15 cellular contexts compared by ENCODE assay signal in the genomic region with DNA sequence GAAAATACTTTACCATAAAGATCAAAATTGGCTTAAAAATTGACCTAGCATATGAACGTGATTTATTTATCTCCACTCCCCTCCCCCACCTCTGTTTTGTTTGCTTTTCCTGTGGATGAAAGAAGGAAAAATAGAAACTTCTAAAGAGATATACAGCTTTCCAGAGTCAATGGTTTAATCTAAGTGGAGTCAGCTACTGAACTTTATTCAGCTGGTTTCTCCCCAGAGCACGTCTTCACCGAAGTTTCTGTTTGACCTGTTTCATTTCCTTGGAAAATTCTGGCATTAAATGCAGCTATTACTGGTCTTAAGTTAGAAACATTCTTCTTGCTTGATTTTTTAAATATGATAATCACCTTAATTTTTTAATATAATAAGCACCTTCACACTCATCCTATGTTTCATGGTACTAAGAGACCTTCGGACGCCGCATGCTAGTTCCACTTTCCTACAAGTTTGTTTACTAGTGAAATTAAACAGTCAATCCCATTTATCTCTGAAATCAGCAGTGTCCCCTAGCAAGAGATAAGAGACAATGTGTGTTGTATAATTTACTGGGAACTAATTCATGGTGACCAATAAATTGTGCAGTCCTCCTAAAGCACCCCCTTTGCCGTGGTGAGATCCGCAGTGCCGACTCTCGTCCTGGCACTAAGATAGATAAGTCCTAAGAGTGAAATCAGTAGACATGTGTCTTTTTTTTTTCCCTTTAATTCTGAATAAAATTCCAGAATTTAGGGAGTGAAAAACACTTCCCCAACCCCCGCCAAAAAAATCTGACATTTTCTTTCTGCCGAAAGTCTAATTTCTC.
DNase-seq lines count a peak whose midpoint lies in the region; ATAC-seq and TF ChIP-seq lines count a peak whose summit lies in the region.
"Had no signal": no experiment of that assay in that cellular context is flagged by ENCODE, and none has a peak within 500 bp of the region (broad histone marks: within the 10 kb centered on the region; RNA-seq: fewer than 3 reads in every experiment).

No MANE protein-coding gene starts in this region.

- no peaks in the 10 kb centered on the region for H3K27me3 ChIP-seq in fibroblast of lung (ENCODE audit: control insufficient read depth, insufficient read depth, low read length)
- H3K27me3 ChIP-seq in transverse colon, result no peaks in the 10 kb centered on the region

- no peak for TF ChIP-seq POLR2A in transverse colon (IDR thresholded peaks at IDR 0.05)

- H3K4me3 ChIP-seq in fibroblast of lung (replicated peaks in 1 of 4; ENCODE audit: control extremely low read depth in 1 of 4, insufficient read depth in 1 of 4, low read depth in 3 of 4, low read length in 4 of 4) (peak overlapping the region; percentile 15 to 68 (median 20)), transverse colon (no peak overlapping the region)

- peaks cover 5% of the 10 kb centered on the region for H3K36me3 Mint-ChIP-seq in nephron (ENCODE audit: low read depth)
- H3K36me3 Mint-ChIP-seq: CD8-positive, alpha-beta T cell had no signal

- no peak for ATAC-seq in HG03045 (IDR thresholded peaks at IDR 0.05; ENCODE audit: unreplicated experiment)
- ATAC-seq: CD8-positive, alpha-beta T cell had no signal

- peaks cover 36% of the 10 kb centered on the region for H3K4me1 Mint-ChIP-seq in nephron

- WGBS in transverse colon (ENCODE audit: low coverage in 1 of 2), 2 donors, result 75 to 82% methylated on average over 12 of the region's 12 CpGs

- no peak for TF ChIP-seq EP300 in transverse colon (IDR thresholded peaks at IDR 0.05; ENCODE audit: low read depth)

- H3K27ac ChIP-seq in fibroblast of lung (ENCODE audit: insufficient read depth, low read length) (peak overlapping the region; percentile 9), transverse colon (peak overlapping the region; percentile 56 to 78 (median 63))

- H3K4me1 ChIP-seq in fibroblast of lung (ENCODE audit: control insufficient read depth, extremely low read depth, insufficient read depth, low read length) (peaks cover 3% of the 10 kb centered on the region), transverse colon (peaks cover 0 to 12% (median 0%) of the 10 kb centered on the region in 4 donors)

- TF ChIP-seq CTCF in fibroblast of lung (conservative IDR thresholded peaks at IDR 0.05 in 1 of 2, IDR thresholded peaks at IDR 0.05 in 1 of 2; ENCODE audit: low read depth in 1 of 2, low read length in 2 of 2) (no peak), nephron (IDR thresholded peaks at IDR 0.05; ENCODE audit: unreplicated experiment in 3 of 3) (no peak), transverse colon (IDR thresholded peaks at IDR 0.05) (no peak)

- in situ Hi-C loops in transverse colon (cut with MboI; ENCODE audit: low pct_ligation_motif_present in 1 of 4, low pct_unique_long_range_greater_than_20kb in 1 of 4, low sequenced_read_pairs in 3 of 4), result loop anchor here in 3 of 4 donors (10.0 to 25.0 kb wide), 2 partner anchors 736 to 758 kb away; partner anchors contain the start of gene FST (in 2 of the 3)

- H3K27ac Mint-ChIP-seq in nephron, result peak overlapping the region in 2 of 3 experiments; percentile 37 to 55
- H3K27ac Mint-ChIP-seq: CD8-positive, alpha-beta T cell had no signal

- DNase-seq in NCI-H69 (lab: John Stamatoyannopoulos, UW), result peak; percentile 20
- peak in 1 of 2 donors; percentile 18 for DNase-seq in fibroblast of lung (ENCODE audit: low read depth in 2 of 2)
- DNase-seq in transverse colon, result no peak
- DNase-seq in retina, result no peak
- DNase-seq in NK-92 treated with Interleukin-12 subunit alpha and Interleukin-12 subunit beta, amount 100 ng/mL, for 24 hours (lab: John Stamatoyannopoulos, UW), result no peak
- no peak for DNase-seq in Kasumi-1 (lab: John Stamatoyannopoulos, UW)
- DNase-seq: CD8-positive, alpha-beta T cell; GF-D8; GOT3; NCI-H1417; NCI-H2081; NCI-H524 treated with DMSO at 0.1 percent for 48 hours; OCI-M1 had no signal

- peak overlapping the region in 2 of 3 experiments; percentile 35 to 54 for H3K4me3 Mint-ChIP-seq in nephron
- H3K4me3 Mint-ChIP-seq: CD8-positive, alpha-beta T cell had no signal

- H3K9me3 ChIP-seq in fibroblast of lung (ENCODE audit: control insufficient read depth, insufficient read depth, low read depth, low read length), result no peaks in the 10 kb centered on the region
- no peaks in the 10 kb centered on the region for H3K9me3 ChIP-seq in transverse colon

- intact Hi-C loops in transverse colon (cut with DNase I; ENCODE audit: low total_unique reads), result no loop called here

- H3K79me2 ChIP-seq in fibroblast of lung (ENCODE audit: control insufficient read depth, insufficient read depth, low read length), result no peaks in the 10 kb centered on the region

- H3K36me3 ChIP-seq in fibroblast of lung (ENCODE audit: control insufficient read depth, insufficient read depth, low read length) (no peaks in the 10 kb centered on the region), transverse colon (no peaks in the 10 kb centered on the region)

- peaks cover 7% of the 10 kb centered on the region for H3K9me3 Mint-ChIP-seq in nephron
- H3K9me3 Mint-ChIP-seq: CD8-positive, alpha-beta T cell had no signal

- H3K9ac ChIP-seq in fibroblast of lung (ENCODE audit: insufficient read depth, low read length), result no peak overlapping the region

- peaks cover under 1% of the 10 kb centered on the region for H3K27me3 Mint-ChIP-seq in nephron (ENCODE audit: low read depth)

- peak overlapping the region; percentile 8 for H2AFZ ChIP-seq in fibroblast of lung (ENCODE audit: low read length)

- H3K4me2 ChIP-seq in fibroblast of lung (ENCODE audit: extremely low read depth, insufficient read depth, low read length), result peak overlapping the region; percentile 80

- H4K20me1 ChIP-seq in fibroblast of lung (ENCODE audit: control insufficient read depth, extremely low read depth, insufficient read depth, low read length), result no peaks in the 10 kb centered on the region

Comparison
In these comparisons a context has a peak if more than half of its experiments do, and no peak if none do; other contexts are left out.
1. H3K4me3 ChIP-seq: peak in fibroblast of lung (4 of 4); none in transverse colon (0 of 4).